ENCODE assay signal across 13 cellular contexts in genomic region chr11:59136556-59136955, GRCh38. TPM values are rescaled to one million over a fixed set of nuclear protein-coding genes. Genes with fewer than 3 reads are reported as not detected.
"Had no signal": no experiment of that assay in that cellular context is flagged by ENCODE, and none has a peak within 500 bp of the region (broad histone marks: within the 10 kb centered on the region; RNA-seq: fewer than 3 reads in every experiment).

No MANE protein-coding gene starts in this region.

RNA-seq across cellular contexts. Expression of gene GLYATL1B, which starts 50.4 kb away (rescaled TPM):
- total RNA-seq: activated naive CD4-positive, alpha-beta T cell treated with anti-CD3 and anti-CD28 coated beads for 36 hours; activated T-cell treated with anti-CD3 and anti-CD28 coated beads, Interleukin-2, amount 50 U/mL, for 4 hours; aorta; colonic mucosa; frontal cortex; lower lobe of right lung; osteocyte; psoas muscle; right cardiac atrium; stomach; temporal lobe; upper lobe of left lung had no signal
- polyA plus RNA-seq: aorta, keratinocyte, psoas muscle, right cardiac atrium, stomach had no signal
